In the genomic region with DNA sequence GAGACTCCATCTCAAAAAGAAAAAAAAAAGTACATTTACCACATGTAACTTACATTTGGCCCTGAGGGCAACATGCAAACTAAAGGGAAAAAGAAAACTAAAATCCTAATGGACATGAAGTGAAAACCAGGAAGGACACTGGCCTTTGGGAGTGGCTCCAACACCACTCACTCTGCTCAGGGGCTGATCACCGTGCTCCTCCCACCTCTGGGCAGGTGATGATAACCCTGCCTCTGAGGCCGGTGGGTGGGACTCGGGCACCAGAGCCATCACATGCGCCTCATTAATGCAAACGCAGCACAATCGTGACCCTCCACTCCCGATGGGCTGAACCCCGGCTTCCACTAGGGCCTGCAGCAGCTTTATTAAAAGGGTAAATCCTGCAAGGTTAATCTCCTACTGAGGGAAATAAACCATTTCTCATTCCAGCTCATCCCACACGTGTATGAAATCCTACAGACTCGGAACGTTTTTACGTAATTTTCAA, we compare ENCODE assay signal across 25 cellular contexts.
"Had no signal": no experiment of that assay in that cellular context is flagged by ENCODE, and none has a peak within 500 bp of the region (broad histone marks: within the 10 kb centered on the region; RNA-seq: fewer than 3 reads in every experiment).

No MANE protein-coding gene starts in this region.

- H3K4me3 Mint-ChIP-seq: T-helper 17 cell, WTC11 had no signal

- H3K9me3 Mint-ChIP-seq: activated naive CD4-positive, alpha-beta T cell treated with anti-CD3 and anti-CD28 coated beads, Interleukin-2, amount 50 U/mL, for 72 hours; activated T-cell treated with anti-CD3 and anti-CD28 coated beads, Interleukin-2, amount 50 U/mL, for 4 hours; WTC11 had no signal

- ATAC-seq: activated naive CD4-positive, alpha-beta T cell treated with anti-CD3 and anti-CD28 coated beads, Interleukin-2, amount 50 U/mL, for 72 hours; activated T-cell treated with anti-CD3 and anti-CD28 coated beads, Interleukin-2, amount 50 U/mL, for 4 hours; T-helper 17 cell; WTC11 had no signal

- H3K27me3 Mint-ChIP-seq: T-helper 17 cell had no signal

- H3K27ac Mint-ChIP-seq: WTC11 had no signal

- DNase-seq: activated CD4-positive, alpha-beta T cell treated with anti-CD3 and anti-CD28 coated beads for 48 hours; activated CD4-positive, alpha-beta T cell treated with anti-CD3 and anti-CD28 coated beads, Interleukin-2, amount 50 U/mL, for 48 hours; activated CD4-positive, CD25-positive, alpha-beta regulatory T cell treated with anti-CD3 and anti-CD28 coated beads, Interleukin-2, amount 50 U/mL, for 72 hours; activated CD8-positive, alpha-beta memory T cell treated with anti-CD3 and anti-CD28 coated beads for 24 hours; activated effector memory CD4-positive, alpha-beta T cell treated with anti-CD3 and anti-CD28 coated beads, Interleukin-2, amount 50 U/mL, for 16 hours; activated naive CD4-positive, alpha-beta T cell treated with Interleukin-2 at 50 U/mL for 16 hours; activated T-cell treated with anti-CD3 and anti-CD28 coated beads, Interleukin-2, amount 50 U/mL, for 4 hours; brain microvascular endothelial cell; Karpas-422; NCI-H1048; NCI-H146; NCI-H1930; NCI-H2107; NCI-H2171 treated with DMSO at 0.1 percent for 48 hours; NCI-H345; NCI-H510A; NCI-H526 treated with DMSO at 0.1 percent for 48 hours; NCI-H82; NK-92 treated with Interleukin-12 subunit alpha and Interleukin-12 subunit beta, amount 100 ng/mL, for 24 hours; Peyer's patch; SHP77 treated with DMSO at 0.1 percent for 48 hours; T-helper 17 cell; T-helper 9 cell had no signal

- H3K27ac ChIP-seq: brain microvascular endothelial cell, Peyer's patch had no signal
